Comparison of ENCODE assay signal across 38 cellular contexts in genomic region chr12:10491766-10492165, GRCh38. TPM values are rescaled to one million over a fixed set of nuclear protein-coding genes. Genes with fewer than 3 reads are reported as not detected.
"Had no signal": no experiment of that assay in that cellular context is flagged by ENCODE, and none has a peak within 500 bp of the region (broad histone marks: within the 10 kb centered on the region; RNA-seq: fewer than 3 reads in every experiment).

No MANE protein-coding gene starts in this region.

- H3K4me3 ChIP-seq: adrenal gland, body of pancreas, breast epithelium had no signal

- DNase-seq: activated B cell treated with CpG ODN at 0.5 μM for 24 hours; activated CD4-positive, alpha-beta memory T cell treated with anti-CD3 and anti-CD28 coated beads for 36 hours; activated CD4-positive, alpha-beta T cell treated with anti-CD3 and anti-CD28 coated beads for 4 hours; activated CD4-positive, alpha-beta T cell treated with anti-CD3 and anti-CD28 coated beads, Interleukin-2, amount 10 ng/mL, durations not matched to agents 24 days and 14 days; activated CD4-positive, alpha-beta T cell treated with anti-CD3 and anti-CD28 coated beads, Interleukin-2, amount 50 U/mL, for 1 hour; activated CD4-positive, alpha-beta T cell treated with anti-CD3 and anti-CD28 coated beads, Interleukin-2, amount 50 U/mL, for 4 hours; activated CD4-positive, CD25-positive, alpha-beta regulatory T cell treated with anti-CD3 and anti-CD28 coated beads, Interleukin-2, amount 50 U/mL, for 72 hours; activated CD8-positive, alpha-beta memory T cell treated with anti-CD3 and anti-CD28 coated beads, Interleukin-2, amount 50 U/mL, for 4 hours; activated CD8-positive, alpha-beta T cell treated with anti-CD3 and anti-CD28 coated beads for 36 hours; activated effector memory CD4-positive, alpha-beta T cell treated with anti-CD3 and anti-CD28 coated beads, Interleukin-2, amount 50 U/mL, for 16 hours; activated gamma-delta T cell treated with Interleukin-2 at 50 U/mL for 16 hours; activated naive CD4-positive, alpha-beta T cell; activated naive CD4-positive, alpha-beta T cell treated with anti-CD3 and anti-CD28 coated beads, Interleukin-2, amount 10 ng/mL, durations not matched to agents 7 days and 5 days; activated naive CD8-positive, alpha-beta T cell treated with anti-CD3 and anti-CD28 coated beads, Interleukin-2, amount 10 ng/mL, durations not matched to agents 7 days and 5 days; activated naive CD8-positive, alpha-beta T cell treated with anti-CD3 and anti-CD28 coated beads, Interleukin-2, amount 50 U/mL, for 24 hours; activated T-cell treated with anti-CD3 and anti-CD28 coated beads for 4 hours; activated T-cell treated with anti-CD3 and anti-CD28 coated beads, Interleukin-2, amount 50 U/mL, for 1 hour; activated T-cell treated with anti-CD3 and anti-CD28 coated beads, Interleukin-2, amount 50 U/mL, for 4 hours; activated T-cell treated with anti-CD3 and anti-CD28 coated beads, Interleukin-2, amount 50 U/mL, for 72 hours; adrenal gland; amniotic stem cell; aorta; body of pancreas; brain microvascular endothelial cell; central memory CD4-positive, alpha-beta T cell; T-helper 1 cell; T-helper 2 cell; T-helper 9 cell had no signal

- H3K27ac ChIP-seq: adrenal gland, body of pancreas, brain microvascular endothelial cell, breast epithelium, VCaP had no signal

- H3K27me3 ChIP-seq: body of pancreas, brain microvascular endothelial cell, breast epithelium had no signal

- H3K9me3 ChIP-seq: adrenal gland, breast epithelium had no signal

- H3K9me3 Mint-ChIP-seq: activated naive CD4-positive, alpha-beta T cell treated with anti-CD3 and anti-CD28 coated beads, Interleukin-2, amount 10 ng/mL, durations not matched to agents 7 days and 5 days; activated naive CD4-positive, alpha-beta T cell treated with anti-CD3 and anti-CD28 coated beads, Interleukin-2, amount 50 U/mL, for 24 hours; T-helper 1 cell treated with Interleukin-12 subunit alpha and Interleukin-12 subunit beta and Interleukin-4 antibody, amounts not matched to agents 30 μg/mL and 1 μg/mL, for 36 hours had no signal

- H3K36me3 ChIP-seq: adrenal gland, brain microvascular endothelial cell, breast epithelium had no signal

- H3K4me1 Mint-ChIP-seq: activated B cell treated with CpG ODN at 0.5 μM for 24 hours; activated CD4-positive, alpha-beta T cell treated with anti-CD3 and anti-CD28 coated beads, Interleukin-2, amount 10 ng/mL, durations not matched to agents 24 days and 14 days; activated naive CD4-positive, alpha-beta T cell treated with anti-CD3 and anti-CD28 coated beads, Interleukin-2, amount 10 ng/mL, durations not matched to agents 7 days and 5 days; activated naive CD4-positive, alpha-beta T cell treated with anti-CD3 and anti-CD28 coated beads, Interleukin-2, amount 50 U/mL, for 24 hours; activated T-helper 17 cell treated with anti-CD3 and anti-CD28 coated beads, Interleukin-2, amount 50 U/mL, for 72 hours had no signal

- H3K27ac Mint-ChIP-seq: activated B cell treated with CpG ODN at 0.5 μM for 24 hours; activated CD4-positive, alpha-beta memory T cell treated with anti-CD3 and anti-CD28 coated beads for 36 hours; activated CD4-positive, alpha-beta T cell treated with anti-CD3 and anti-CD28 coated beads, Interleukin-2, amount 10 ng/mL, durations not matched to agents 24 days and 14 days; activated CD8-positive, alpha-beta T cell treated with anti-CD3 and anti-CD28 coated beads for 36 hours; activated naive CD4-positive, alpha-beta T cell treated with anti-CD3 and anti-CD28 coated beads, Interleukin-2, amount 10 ng/mL, durations not matched to agents 7 days and 5 days; activated naive CD4-positive, alpha-beta T cell treated with anti-CD3 and anti-CD28 coated beads, Interleukin-2, amount 50 U/mL, for 24 hours; activated naive CD8-positive, alpha-beta T cell; activated naive CD8-positive, alpha-beta T cell treated with anti-CD3 and anti-CD28 coated beads, Interleukin-2, amount 10 ng/mL, durations not matched to agents 7 days and 5 days; activated naive CD8-positive, alpha-beta T cell treated with anti-CD3 and anti-CD28 coated beads, Interleukin-2, amount 50 U/mL, for 24 hours; activated T-cell treated with anti-CD3 and anti-CD28 coated beads, Interleukin-2, amount 50 U/mL, for 72 hours; activated T-helper 1 cell treated with anti-CD3 and anti-CD28 coated beads, Interleukin-12 subunit alpha, Interleukin-12 subunit beta, Interleukin-2, Interleukin-4 antibody, amounts not matched to agents 30 ng/mL and 10 ng/mL and 1 ng/mL, durations not matched to agents 14 hours and 24 hours and 36 hours; activated T-helper 17 cell treated with anti-CD3 and anti-CD28 coated beads, Interleukin-2, amount 50 U/mL, for 72 hours; T-helper 1 cell treated with Interleukin-12 subunit alpha and Interleukin-12 subunit beta and Interleukin-4 antibody, amounts not matched to agents 30 μg/mL and 1 μg/mL, for 36 hours; T-helper 2 cell treated with Interferon-gamma antibody and Interleukin-4, amounts not matched to agents 5 μg/mL and 100 μg/mL, for 36 hours had no signal

- H3K4me1 ChIP-seq: adrenal gland, body of pancreas, breast epithelium had no signal

- H3K36me3 Mint-ChIP-seq: activated naive CD4-positive, alpha-beta T cell treated with anti-CD3 and anti-CD28 coated beads, Interleukin-2, amount 10 ng/mL, durations not matched to agents 7 days and 5 days; activated naive CD4-positive, alpha-beta T cell treated with anti-CD3 and anti-CD28 coated beads, Interleukin-2, amount 50 U/mL, for 24 hours had no signal

- H3K4me3 Mint-ChIP-seq: activated B cell treated with CpG ODN at 0.5 μM for 24 hours; activated CD4-positive, alpha-beta memory T cell treated with anti-CD3 and anti-CD28 coated beads for 36 hours; activated CD4-positive, alpha-beta T cell treated with anti-CD3 and anti-CD28 coated beads, Interleukin-2, amount 10 ng/mL, durations not matched to agents 24 days and 14 days; activated CD8-positive, alpha-beta T cell treated with anti-CD3 and anti-CD28 coated beads for 36 hours; activated naive CD4-positive, alpha-beta T cell treated with anti-CD3 and anti-CD28 coated beads, Interleukin-2, amount 10 ng/mL, durations not matched to agents 7 days and 5 days; activated naive CD4-positive, alpha-beta T cell treated with anti-CD3 and anti-CD28 coated beads, Interleukin-2, amount 50 U/mL, for 24 hours; activated naive CD8-positive, alpha-beta T cell; activated naive CD8-positive, alpha-beta T cell treated with anti-CD3 and anti-CD28 coated beads, Interleukin-2, amount 10 ng/mL, durations not matched to agents 7 days and 5 days; activated naive CD8-positive, alpha-beta T cell treated with anti-CD3 and anti-CD28 coated beads, Interleukin-2, amount 50 U/mL, for 24 hours; activated T-cell treated with anti-CD3 and anti-CD28 coated beads, Interleukin-2, amount 50 U/mL, for 4 hours; activated T-cell treated with anti-CD3 and anti-CD28 coated beads, Interleukin-2, amount 50 U/mL, for 72 hours; activated T-helper 1 cell treated with anti-CD3 and anti-CD28 coated beads, Interleukin-12 subunit alpha, Interleukin-12 subunit beta, Interleukin-2, Interleukin-4 antibody, amounts not matched to agents 30 ng/mL and 10 ng/mL and 1 ng/mL, durations not matched to agents 14 hours and 24 hours and 36 hours; activated T-helper 17 cell treated with anti-CD3 and anti-CD28 coated beads, Interleukin-2, amount 50 U/mL, for 72 hours; T-helper 1 cell treated with Interleukin-12 subunit alpha and Interleukin-12 subunit beta and Interleukin-4 antibody, amounts not matched to agents 30 μg/mL and 1 μg/mL, for 36 hours; T-helper 2 cell treated with Interferon-gamma antibody and Interleukin-4, amounts not matched to agents 5 μg/mL and 100 μg/mL, for 36 hours had no signal

- ATAC-seq: activated CD8-positive, alpha-beta T cell treated with anti-CD3 and anti-CD28 coated beads for 36 hours; activated naive CD8-positive, alpha-beta T cell treated with anti-CD3 and anti-CD28 coated beads, Interleukin-2, amount 50 U/mL, for 24 hours; activated T-cell treated with anti-CD3 and anti-CD28 coated beads, Interleukin-2, amount 50 U/mL, for 4 hours; activated T-cell treated with anti-CD3 and anti-CD28 coated beads, Interleukin-2, amount 50 U/mL, for 72 hours; activated T-helper 17 cell treated with anti-CD3 and anti-CD28 coated beads, Interleukin-2, amount 50 U/mL, for 72 hours; body of pancreas had no signal

RNA-seq across cellular contexts. Expression of gene KLRC1, which starts 38.6 kb away (rescaled TPM):
- total RNA-seq: activated B cell treated with CpG ODN at 0.5 μM for 24 hours; activated CD4-positive, alpha-beta memory T cell treated with anti-CD3 and anti-CD28 coated beads for 36 hours; activated CD4-positive, alpha-beta T cell treated with anti-CD3 and anti-CD28 coated beads, Interleukin-2, amount 10 ng/mL, durations not matched to agents 24 days and 14 days; astrocyte had no signal
- polyA plus RNA-seq: aorta had no signal

RNA-seq across cellular contexts. Expression of gene KLRC2, which starts 56.0 kb away (rescaled TPM):
- total RNA-seq: activated B cell treated with CpG ODN at 0.5 μM for 24 hours; activated CD4-positive, alpha-beta memory T cell treated with anti-CD3 and anti-CD28 coated beads for 36 hours; activated CD4-positive, alpha-beta T cell treated with anti-CD3 and anti-CD28 coated beads, Interleukin-2, amount 10 ng/mL, durations not matched to agents 24 days and 14 days; activated T-helper 1 cell treated with anti-CD3 and anti-CD28 coated beads, Interleukin-12 subunit alpha, Interleukin-12 subunit beta, Interleukin-2, Interleukin-4 antibody, amounts not matched to agents 30 ng/mL and 10 ng/mL and 1 ng/mL, durations not matched to agents 14 hours and 24 hours and 36 hours; activated T-helper 17 cell treated with anti-CD3 and anti-CD28 coated beads, Interleukin-2, amount 50 U/mL, for 72 hours; cardiac septum had no signal
- polyA plus RNA-seq: adrenal gland had no signal
